17 cellular contexts compared by ENCODE assay signal in genomic region chr3:24318668-24319287, GRCh38.
DNase-seq lines count a peak whose midpoint lies in the region; ATAC-seq, FAIRE-seq and TF ChIP-seq lines count a peak whose summit lies in the region.
"Had no signal": no experiment of that assay in that cellular context is flagged by ENCODE, and none has a peak within 500 bp of the region (broad histone marks: within the 10 kb centered on the region; RNA-seq: fewer than 3 reads in every experiment).

No MANE protein-coding gene starts in this region.

- H3K4me1 ChIP-seq in HepG2 (ENCODE audit: insufficient read depth, low read length) (peaks cover 19% of the 10 kb centered on the region), right lobe of liver (peaks cover 0 to 14% (median 5%) of the 10 kb centered on the region in 4 donors), RWPE2 (ENCODE audit: insufficient read depth, poor library complexity, severe bottlenecking) (peaks cover 24% of the 10 kb centered on the region)

- BruUV-seq in HepG2 (replicated peaks; lab: Mats Ljungman, UMichigan): no TSS peak

- no peak; the same call in 2 of the 3 replicates for ATAC-seq in HepG2
- no peak for ATAC-seq in right lobe of liver
- ATAC-seq in RWPE2 (ENCODE audit: low read depth): peak; percentile 92
- ATAC-seq: activated T-cell treated with anti-CD3 and anti-CD28 coated beads, Interleukin-2, amount 50 U/mL, for 4 hours; stimulated activated memory B cell treated with anti-CD40 and anti-IgM and Interleukin-4, amounts not matched to agents 10 μg/mL and 1 μg/mL and 100 μg/mL, for 72 hours had no signal

- TF ChIP-seq POLR2A in HepG2 (IDR thresholded peaks at IDR 0.05; ENCODE audit: insufficient read depth in 1 of 2, low read depth in 2 of 2, low read length in 2 of 2) (no peak), right lobe of liver (IDR thresholded peaks at IDR 0.05) (no peak)

- POLR2A ChIA-PET in HepG2 (lab: Yijun Ruan, JAX): no interaction called here

- in situ Hi-C loops in HepG2 (cut with HindIII; ENCODE audit: extremely low pct_ligation_motif_present, low pct_unique_long_range_greater_than_20kb) (no loop called here), KBM-7 (cut with MboI; ENCODE audit: low pct_unique_long_range_greater_than_20kb, low sequenced_read_pairs) (no loop called here)

- 83% methylated on average over 1 of the region's 1 CpG for WGBS in HepG2 (ENCODE audit: low lambda C conversion rate)
- WGBS in right lobe of liver (ENCODE audit: insufficient coverage, low coverage, low lambda C conversion rate, missing lambda C conversion rate): 89% methylated on average over 1 of the region's 1 CpG

- no peak overlapping the region for H2AFZ ChIP-seq in HepG2 (ENCODE audit: low read length)

- TF ChIP-seq EP300 in HepG2 (IDR thresholded peaks at IDR 0.05; ENCODE audit: low read depth in 2 of 2, low read length in 2 of 2): no peak
- no peak for TF ChIP-seq EP300 in HepG2 (CRISPR knock-in tag; IDR thresholded peaks at IDR 0.05; ENCODE audit: borderline replicate concordance)

- peaks cover 5 to 8% of the 10 kb centered on the region in 2 experiments; a peak in 2 of 5 replicates for H3K36me3 ChIP-seq in HepG2 (replicated peaks in 1 of 2; ENCODE audit: control insufficient read depth in 1 of 2, insufficient read depth in 2 of 2, low read length in 2 of 2)
- no peaks in the 10 kb centered on the region for H3K36me3 ChIP-seq in right lobe of liver
- no peaks in the 10 kb centered on the region for H3K36me3 ChIP-seq in RWPE2 (ENCODE audit: low read depth)

- no peak overlapping the region for H3K27ac ChIP-seq in HepG2 (ENCODE audit: extremely low read length, insufficient read depth, low read length)
- H3K27ac ChIP-seq in right lobe of liver: no peak overlapping the region
- peak overlapping the region; percentile 74 for H3K27ac ChIP-seq in RWPE2 (ENCODE audit: poor library complexity, severe bottlenecking)
- H3K27ac ChIP-seq: esophagus muscularis mucosa had no signal

- no peak overlapping the region for H3K9ac ChIP-seq in HepG2 (ENCODE audit: insufficient read depth, low read depth, low read length)

- no peaks in the 10 kb centered on the region for H4K20me1 ChIP-seq in HepG2 (ENCODE audit: insufficient read depth, low read length)

- TF ChIP-seq CTCF in HepG2 (CRISPR knock-in tag; IDR thresholded peaks at IDR 0.05): no peak
- no peak for TF ChIP-seq CTCF in right lobe of liver (IDR thresholded peaks at IDR 0.05)
- TF ChIP-seq CTCF in RWPE2 (IDR thresholded peaks at IDR 0.05; ENCODE audit: poor library complexity, severe bottlenecking): no peak
- no peak for TF ChIP-seq CTCF in fibroblast of mammary gland (conservative IDR thresholded peaks at IDR 0.05; ENCODE audit: control insufficient read depth, insufficient read depth, low read depth, low read length)

- no peak overlapping the region for H3K4me3 ChIP-seq in HepG2 (replicated peaks in 1 of 3; ENCODE audit: insufficient read depth in 1 of 3, low read depth in 2 of 3, low read length in 3 of 3)
- no peak overlapping the region for H3K4me3 ChIP-seq in right lobe of liver
- no peak overlapping the region for H3K4me3 ChIP-seq in RWPE2 (ENCODE audit: severe bottlenecking)
- no peak overlapping the region for H3K4me3 ChIP-seq in fibroblast of mammary gland (ENCODE audit: control insufficient read depth, low read depth, low read length)
- H3K4me3 ChIP-seq: esophagus muscularis mucosa had no signal

- intact Hi-C loops in HepG2 (cut with micrococcal nuclease; ENCODE audit: unreplicated experiment): no loop called here
- intact Hi-C loops in right lobe of liver (cut with DNase I): no loop called here

- DNase-seq in HepG2 (ENCODE audit: low spot score) (peak; percentile 25), right lobe of liver (no peak), RWPE2 (ENCODE audit: low spot score) (peak; percentile 59), fibroblast of mammary gland (ENCODE audit: low read depth) (peak; percentile 49), urothelium cell line (ENCODE audit: low spot score) (peak; percentile 72), KBM-7 (no peak), NCI-H2171 (lab: John Stamatoyannopoulos, UW) (no peak), activated T-cell treated with anti-CD3 and anti-CD28 coated beads for 4 hours (no peak)
- DNase-seq: activated CD4-positive, alpha-beta T cell treated with anti-CD3 and anti-CD28 coated beads, Interleukin-2, amount 10 ng/mL, durations not matched to agents 24 days and 14 days; activated T-cell treated with anti-CD3 and anti-CD28 coated beads, Interleukin-2, amount 50 U/mL, for 4 hours; cortex of kidney; NCI-H1105 treated with DMSO at 0.1 percent for 48 hours; NCI-H526; nucleus accumbens; RPMI8226 had no signal

- FAIRE-seq in HepG2 (lab: Jason Lieb, UNC) (no peak), urothelium cell line (lab: Jason Lieb, UNC) (peak; percentile 63)

- no peaks in the 10 kb centered on the region for H3K79me2 ChIP-seq in HepG2 (ENCODE audit: insufficient read depth, low read length)

- H3K9me3 ChIP-seq in HepG2 (ENCODE audit: low read length) (no peaks in the 10 kb centered on the region), right lobe of liver (no peaks in the 10 kb centered on the region), RWPE2 (ENCODE audit: severe bottlenecking) (no peaks in the 10 kb centered on the region)
- H3K9me3 ChIP-seq: esophagus muscularis mucosa had no signal

- no peak for TF ChIP-seq RAD21 in HepG2 (CRISPR knock-in tag; IDR thresholded peaks at IDR 0.05)

- CTCF ChIA-PET in HepG2 (lab: Yijun Ruan, JAX; ENCODE audit: low intra/inter-chr PET ratio, low total read pairs): no interaction called here

- no peak overlapping the region for H3K4me2 ChIP-seq in HepG2 (ENCODE audit: low read depth, low read length)

- H3K27me3 ChIP-seq in HepG2 (ENCODE audit: control insufficient read depth in 1 of 2, insufficient read depth in 2 of 2, low read length in 2 of 2): no peaks in the 10 kb centered on the region
- no peaks in the 10 kb centered on the region for H3K27me3 ChIP-seq in right lobe of liver
- H3K27me3 ChIP-seq in RWPE2 (ENCODE audit: insufficient read depth, poor library complexity, severe bottlenecking): no peaks in the 10 kb centered on the region
- H3K27me3 ChIP-seq: esophagus muscularis mucosa had no signal

TF ChIP-seq in HepG2, 621 proteins besides CTCF, POLR2A, EP300 and RAD21:
- no peak for TF ChIP-seq ZNF644 (CRISPR knock-in tag; IDR thresholded peaks at IDR 0.05; ENCODE audit: low read depth)
- TF ChIP-seq BCL6 (CRISPR knock-in tag; IDR thresholded peaks at IDR 0.05): peak; percentile 42

Comparison
In these comparisons a context has a peak if more than half of its experiments do, and no peak if none do; other contexts are left out.
1. DNase-seq: peak in HepG2 (single experiment), RWPE2 (single experiment), fibroblast of mammary gland (single experiment) and urothelium cell line (single experiment); none in right lobe of liver (0 of 3), KBM-7 (single experiment), NCI-H2171 (single experiment) and activated T-cell treated with anti-CD3 and anti-CD28 coated beads for 4 hours (single experiment).